Comparison of ENCODE assay signal across 1 cellular context in genomic region chr19:2717638-2718541, GRCh38.
TF ChIP-seq lines count a peak whose summit lies in the region.

No MANE protein-coding gene starts in this region.

TF ChIP-seq in SK-N-SH, 30 proteins besides CTCF, POLR2A, EP300 and RAD21 (continued from another document):
- TF ChIP-seq ZBTB33 (IDR thresholded peaks at IDR 0.05; ENCODE audit: borderline replicate concordance, low read depth) (no peak), ELF1 (IDR thresholded peaks at IDR 0.05) (no peak), NRF1 (IDR thresholded peaks at IDR 0.05; ENCODE audit: low read depth, low read length) (no peak), FOXJ3 (CRISPR knock-in tag; IDR thresholded peaks at IDR 0.05) (no peak)
TF ChIP-seq in SK-N-SH: peak in this region for 0.
